ENCODE assay signal across 7 cellular contexts in the genomic region with DNA sequence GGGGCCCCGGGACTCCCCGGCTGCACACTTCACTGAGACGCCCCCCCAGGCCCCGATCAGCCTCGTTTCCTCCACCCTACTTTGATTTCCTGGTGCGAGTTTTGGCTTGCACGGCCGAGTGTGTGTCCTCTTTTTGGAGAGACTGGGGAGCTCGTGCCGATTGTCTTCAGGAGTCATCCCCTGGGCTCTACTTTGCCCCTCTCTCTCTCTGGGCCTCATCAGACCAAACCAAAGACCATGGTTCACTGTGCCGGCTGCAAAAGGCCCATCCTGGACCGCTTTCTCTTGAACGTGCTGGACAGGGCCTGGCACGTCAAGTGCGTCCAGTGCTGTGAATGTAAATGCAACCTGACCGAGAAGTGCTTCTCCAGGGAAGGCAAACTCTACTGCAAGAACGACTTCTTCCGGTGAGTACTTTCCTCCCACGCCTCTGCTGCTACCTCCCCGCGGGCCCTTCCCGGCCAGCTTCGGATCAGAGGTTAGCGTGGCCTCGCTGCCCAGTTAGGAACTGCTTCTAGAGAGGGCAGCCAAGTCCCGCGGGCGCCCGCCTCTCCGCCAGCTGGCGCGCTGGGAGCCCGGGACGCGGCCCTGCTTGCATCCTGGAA. TPM values are rescaled to one million over a fixed set of nuclear protein-coding genes. Genes with fewer than 3 reads are reported as not detected.
DNase-seq lines count a peak whose midpoint lies in the region; ATAC-seq and TF ChIP-seq lines count a peak whose summit lies in the region.

No MANE protein-coding gene starts in this region.

- peak overlapping the region; percentile 85 for H3K4me3 Mint-ChIP-seq in natural killer cell

- in situ Hi-C loops in KBM-7 (cut with MboI; ENCODE audit: low pct_unique_long_range_greater_than_20kb, low sequenced_read_pairs): no loop called here

- H3K27ac Mint-ChIP-seq in natural killer cell: peak overlapping the region; percentile 33 to 48

- H3K4me1 Mint-ChIP-seq in natural killer cell: peaks cover 41 to 78% of the 10 kb centered on the region in 2 donors

- H3K9me3 Mint-ChIP-seq in natural killer cell: no peaks in the 10 kb centered on the region

- peak; percentile 53 for DNase-seq in ELR (ENCODE audit: low read depth)
- DNase-seq in KBM-7: peak; percentile 53
- peak; percentile 40 to 43 for DNase-seq in cardiac fibroblast (ENCODE audit: low read depth in 2 of 2)
- no peak for DNase-seq in natural killer cell

- no peak for ATAC-seq in natural killer cell
- no peak for ATAC-seq in HG02885 (IDR thresholded peaks at IDR 0.05; ENCODE audit: poor library complexity, unreplicated experiment)
- no peak for ATAC-seq in GM19397 (IDR thresholded peaks at IDR 0.05; ENCODE audit: unreplicated experiment)
- ATAC-seq in HG03469 (IDR thresholded peaks at IDR 0.05; ENCODE audit: unreplicated experiment): no peak

- H3K36me3 Mint-ChIP-seq in natural killer cell: no peaks in the 10 kb centered on the region

- H3K4me3 ChIP-seq in cardiac fibroblast (replicated peaks in 1 of 2; ENCODE audit: low read depth in 2 of 2, low read length in 2 of 2): peak overlapping the region in 1 of 2 donors; percentile 1

- H3K27me3 Mint-ChIP-seq in natural killer cell (ENCODE audit: low read depth in 2 of 2): peaks cover 59 to 70% of the 10 kb centered on the region in 2 donors

- no peak for TF ChIP-seq CTCF in cardiac fibroblast (IDR thresholded peaks at IDR 0.05; ENCODE audit: low read depth, low read length)
- TF ChIP-seq CTCF in natural killer cell (IDR thresholded peaks at IDR 0.05): no peak

- intact Hi-C loops in natural killer cell (cut with micrococcal nuclease): no loop called here

RNA-seq across cellular contexts. Expression of a gene that starts 0.8 kb away (rescaled TPM):
- total RNA-seq in natural killer cell: not detected

RNA-seq across cellular contexts. Expression of a gene that starts 10.7 kb away (rescaled TPM):
- 10 to 100 TPM; 60.1 to 67.2 (median 63.2) TPM for total RNA-seq in natural killer cell
